Comparison of ENCODE assay signal across 9 cellular contexts in genomic region chr14:74083161-74083560, GRCh38. TPM values are rescaled to one million over a fixed set of nuclear protein-coding genes. Genes with fewer than 3 reads are reported as not detected.
DNase-seq lines count a peak whose midpoint lies in the region; ATAC-seq and TF ChIP-seq lines count a peak whose summit lies in the region.
"Had no signal": no experiment of that assay in that cellular context is flagged by ENCODE, and none has a peak within 500 bp of the region (broad histone marks: within the 10 kb centered on the region; RNA-seq: fewer than 3 reads in every experiment).

No MANE protein-coding gene starts in this region.

- no peaks in the 10 kb centered on the region for H3K27me3 Mint-ChIP-seq in GM23338 (ENCODE audit: insufficient read depth, low read depth, poor library complexity)
- no peaks in the 10 kb centered on the region for H3K27me3 Mint-ChIP-seq in T-cell

- TF ChIP-seq POLR2A in gastrocnemius medialis (IDR thresholded peaks at IDR 0.05), result no peak

- peak overlapping the region; percentile 97 for H3K4me3 Mint-ChIP-seq in GM23338
- peak overlapping the region; percentile 92 to 100 (median 98) for H3K4me3 Mint-ChIP-seq in T-cell

- peaks cover 39% of the 10 kb centered on the region for H3K79me2 ChIP-seq in GM23338 (replicated peaks; ENCODE audit: insufficient read depth)

- H3K9me3 ChIP-seq in gastrocnemius medialis, result no peaks in the 10 kb centered on the region

- intact Hi-C loops in gastrocnemius medialis (cut with DNase I; ENCODE audit: low total_unique reads), result loop anchor here (10.0 kb wide), 1 partner anchor 358 kb away; no protein-coding TSS in a partner anchor

- H3K9me3 Mint-ChIP-seq in GM23338 (no peaks in the 10 kb centered on the region), T-cell (no peaks in the 10 kb centered on the region)

- H3K9me2 ChIP-seq in GM23338 (ENCODE audit: insufficient read depth), result no peaks in the 10 kb centered on the region

- ATAC-seq in GM23338 (no peak), T-cell (replicated peaks in 1 of 4) (no peak), gastrocnemius medialis (no peak), GM19328 (IDR thresholded peaks at IDR 0.05; ENCODE audit: unreplicated experiment) (no peak)

- no peaks in the 10 kb centered on the region for H4K20me1 ChIP-seq in GM23338 (replicated peaks; ENCODE audit: insufficient read depth)

- no peaks in the 10 kb centered on the region for H3K36me3 Mint-ChIP-seq in GM23338 (ENCODE audit: low read depth)
- H3K36me3 Mint-ChIP-seq in T-cell, result no peaks in the 10 kb centered on the region

- peak overlapping the region; percentile 96 for H3K27ac ChIP-seq in GM23338 (ENCODE audit: low read depth)
- H3K27ac ChIP-seq in gastrocnemius medialis, result peak overlapping the region; percentile 82 to 96 (median 93)

- CTCF ChIA-PET in T-cell (lab: Charles Lee), result no interaction called here

- H3K4me2 ChIP-seq in GM23338, result peak overlapping the region; percentile 96

- no peak for DNase-seq in GM23338 (ENCODE audit: low spot score)
- no peak for DNase-seq in T-cell
- no peak for DNase-seq in fibroblast of the aortic adventitia (ENCODE audit: low read depth)
- no peak for DNase-seq in gastrocnemius medialis
- no peak for DNase-seq in NCI-H2171 treated with DMSO at 0.1 percent for 48 hours (lab: John Stamatoyannopoulos, UW)
- DNase-seq in kidney tubule cell (ENCODE audit: low spot score), result no peak
- no peak for DNase-seq in NCI-H187 (lab: John Stamatoyannopoulos, UW)
- DNase-seq: stimulated activated CD4-positive, alpha-beta T cell treated with anti-CD3 and anti-CD28 coated beads, Interleukin-2, amount 100 ng/mL, for 24 hours had no signal

- POLR2A ChIA-PET in T-cell (lab: Charles Lee), result interaction anchor here in 1 of 2 donors (0.6 kb wide), 1 partner anchor 12 kb away, joined by 3 read pairs; no protein-coding TSS in a partner anchor

- H3K4me1 ChIP-seq in GM23338 (ENCODE audit: insufficient read depth), result peaks cover 7% of the 10 kb centered on the region
- H3K4me1 ChIP-seq in gastrocnemius medialis, result peaks cover 26 to 39% of the 10 kb centered on the region in 2 donors

- H3K4me3 ChIP-seq in GM23338 (peak overlapping the region; percentile 96), fibroblast of the aortic adventitia (ENCODE audit: low read depth, low read length) (peak overlapping the region; percentile 97), gastrocnemius medialis (peak overlapping the region in 3 of 4 donors; percentile 59 to 98 (median 76))

- no peak for TF ChIP-seq CTCF in GM23338 (conservative IDR thresholded peaks at IDR 0.05; ENCODE audit: low read depth in 2 of 2)
- TF ChIP-seq CTCF in fibroblast of the aortic adventitia (IDR thresholded peaks at IDR 0.05; ENCODE audit: insufficient read depth, low read length), result no peak
- TF ChIP-seq CTCF in gastrocnemius medialis (IDR thresholded peaks at IDR 0.05 in 4 of 5, conservative IDR thresholded peaks at IDR 0.05 in 1 of 5), result no peak

- H3K27me3 ChIP-seq in GM23338 (ENCODE audit: insufficient read depth) (no peaks in the 10 kb centered on the region), gastrocnemius medialis (no peaks in the 10 kb centered on the region)

- H3K36me3 ChIP-seq in GM23338 (ENCODE audit: insufficient read depth) (no peaks in the 10 kb centered on the region), gastrocnemius medialis (no peaks in the 10 kb centered on the region)

- peak overlapping the region; percentile 100 for H3K27ac Mint-ChIP-seq in GM23338
- no peak overlapping the region for H3K27ac Mint-ChIP-seq in T-cell

- H3F3A ChIP-seq in GM23338 (replicated peaks; ENCODE audit: low read depth), result no peaks in the 10 kb centered on the region

- 0 out of 2 replicates have a peak overlapping the region, but pooled peaks have one; percentile 69 for H2AFZ ChIP-seq in GM23338

- in situ Hi-C loops in gastrocnemius medialis (cut with MboI; ENCODE audit: low sequenced_read_pairs in 4 of 4), result no loop called here

- H3K4me1 Mint-ChIP-seq in GM23338 (peaks cover 11% of the 10 kb centered on the region), T-cell (peaks cover 24 to 31% (median 31%) of the 10 kb centered on the region in 3 donors)

TF ChIP-seq in GM23338, 12 proteins besides CTCF, POLR2A, EP300 and RAD21:
- TF ChIP-seq STAT1 (IDR thresholded peaks at IDR 0.05; ENCODE audit: unreplicated experiment) (no peak), ZNF462 (CRISPR knock-in tag; IDR thresholded peaks at IDR 0.05) (no peak), ZNF331 (CRISPR knock-in tag; IDR thresholded peaks at IDR 0.05; ENCODE audit: low read depth) (no peak)

RNA-seq across cellular contexts. Expression of gene ALDH6A1, which starts 1.1 kb away (rescaled TPM):
- total RNA-seq in GM23338 (2014; rRNA removed; shearing (Covaris generic)), result 20.7 and 28.0 TPM in 2 replicates
- 14.6 and 16.1 TPM in 2 replicates for polyA plus RNA-seq in GM23338 (2016; fragmentation: Nextera tagmentation; extraction: Ambion mirVana)
- total RNA-seq in T-cell (10 to 100 TPM; 11.0 to 15.9 (median 14.8) TPM), fibroblast of the aortic adventitia (ENCODE audit: low replicate concordance) (23.4 and 27.0 TPM in 2 replicates), gastrocnemius medialis (10 to 100 TPM in 3 of 4 donors, 1 to 10 TPM in 1; 5.9 to 26.3 (median 20.3) TPM)

RNA-seq across cellular contexts. Expression of gene LIN52, which starts 1.6 kb away (rescaled TPM):
- total RNA-seq in GM23338 (2014; rRNA removed; shearing (Covaris generic)), result 8.6 and 10.7 TPM in 2 replicates
- polyA plus RNA-seq in GM23338 (2016; fragmentation: Nextera tagmentation; extraction: Ambion mirVana), result 9.1 and 10.8 TPM in 2 replicates
- total RNA-seq in T-cell (10 to 100 TPM in 3 of 5 donors, 1 to 10 TPM in 2; 9.7 to 11.2 (median 10.7) TPM), fibroblast of the aortic adventitia (ENCODE audit: low replicate concordance) (9.2 and 10.0 TPM in 2 replicates), gastrocnemius medialis (1 to 10 TPM; 3.4 to 5.6 (median 4.3) TPM)
